ENCODE assay signal across 9 cellular contexts in genomic region chr1:26021647-26022403, GRCh38. TPM values are rescaled to one million over a fixed set of nuclear protein-coding genes. Genes with fewer than 3 reads are reported as not detected.
DNase-seq lines count a peak whose midpoint lies in the region; ATAC-seq and TF ChIP-seq lines count a peak whose summit lies in the region.
"Had no signal": no experiment of that assay in that cellular context is flagged by ENCODE, and none has a peak within 500 bp of the region (broad histone marks: within the 10 kb centered on the region; RNA-seq: fewer than 3 reads in every experiment).

Gene EXTL1 (plus strand): TSS chr1:26021775. CDS start chr1:26022647, 872 bp downstream.

- no peak for TF ChIP-seq CTCF in PC-9 (conservative IDR thresholded peaks at IDR 0.05)

- no peak within 1 kb of the TSS for H3K27ac Mint-ChIP-seq in activated CD8-positive, alpha-beta memory T cell treated with anti-CD3 and anti-CD28 coated beads, Interleukin-2, amount 10 ng/mL, durations not matched to agents 7 days and 5 days

- H3K4me2 ChIP-seq in PC-9, result no peak within 1 kb of the TSS

- no peak for ATAC-seq in HG03095 (IDR thresholded peaks at IDR 0.05; ENCODE audit: unreplicated experiment)
- ATAC-seq in activated CD8-positive, alpha-beta memory T cell treated with anti-CD3 and anti-CD28 coated beads, Interleukin-2, amount 10 ng/mL, durations not matched to agents 7 days and 5 days, result no peak

- H3F3A ChIP-seq in PC-9 (ENCODE audit: insufficient read depth, low read depth), result no peaks in the 10 kb centered on the region

- H3K36me3 Mint-ChIP-seq in activated CD8-positive, alpha-beta memory T cell treated with anti-CD3 and anti-CD28 coated beads, Interleukin-2, amount 10 ng/mL, durations not matched to agents 7 days and 5 days, result no peaks in the 10 kb centered on the region

- no peaks in the 10 kb centered on the region for H4K20me1 ChIP-seq in PC-9 (ENCODE audit: insufficient read depth)

- H3K27me3 ChIP-seq in PC-9 (ENCODE audit: insufficient read depth, low read depth), result no peaks in the 10 kb centered on the region

- H3K4me1 Mint-ChIP-seq in activated CD8-positive, alpha-beta memory T cell treated with anti-CD3 and anti-CD28 coated beads, Interleukin-2, amount 10 ng/mL, durations not matched to agents 7 days and 5 days, result peaks cover 10% of the 10 kb centered on the region

- peak within 1 kb of the TSS; percentile 39 for H3K4me3 ChIP-seq in skeletal muscle cell (ENCODE audit: low read depth, low read length)
- H3K4me3 ChIP-seq in PC-9, result no peak within 1 kb of the TSS

- peaks cover 9% of the 10 kb centered on the region; the same call in 1 of the 2 replicates for H3K4me1 ChIP-seq in PC-9 (replicated peaks; ENCODE audit: insufficient read depth)

- no peaks in the 10 kb centered on the region for H3K9me3 ChIP-seq in PC-9 (ENCODE audit: insufficient read depth, low read depth)
- H3K9me3 ChIP-seq: neutrophil had no signal

- no peaks in the 10 kb centered on the region for H3K9me3 Mint-ChIP-seq in activated CD8-positive, alpha-beta memory T cell treated with anti-CD3 and anti-CD28 coated beads, Interleukin-2, amount 10 ng/mL, durations not matched to agents 7 days and 5 days (ENCODE audit: low read depth)

- H2AFZ ChIP-seq in PC-9, result no peak within 1 kb of the TSS

- peaks cover 3% of the 10 kb centered on the region for H3K27me3 Mint-ChIP-seq in activated CD8-positive, alpha-beta memory T cell treated with anti-CD3 and anti-CD28 coated beads, Interleukin-2, amount 10 ng/mL, durations not matched to agents 7 days and 5 days

- POLR2A ChIA-PET in HEK293T (lab: Yijun Ruan, JAX), result interaction anchor here (0.8 kb wide), 1 partner anchor 89 kb away, joined by 3 read pairs; no protein-coding TSS in a partner anchor
- POLR2A ChIA-PET in PC-9 (lab: Charles Lee; ENCODE audit: unreplicated experiment), result interaction anchor here (0.6 kb wide), 1 partner anchor 1050 kb away, joined by 7 read pairs; no protein-coding TSS in a partner anchor

- H3K79me2 ChIP-seq in PC-9 (ENCODE audit: low read depth), result no peaks in the 10 kb centered on the region

- intact Hi-C loops in PC-9 (cut with micrococcal nuclease; ENCODE audit: unreplicated experiment), result no loop called here

- CTCF ChIA-PET in HEK293T (lab: Yijun Ruan, JAX), result interaction anchor here (0.7 to 0.9 kb wide), 3 partner anchors 13 to 211 kb away, joined by 3 to 4 read pairs (median 3); no protein-coding TSS in a partner anchor
- CTCF ChIA-PET in PC-9 (lab: Charles Lee), result no interaction called here
- CTCF ChIA-PET in activated CD8-positive, alpha-beta memory T cell treated with anti-CD3 and anti-CD28 coated beads, Interleukin-2, amount 10 ng/mL, durations not matched to agents 7 days and 5 days (lab: Charles Lee), result interaction anchor here (0.7 to 1.3 kb wide), 3 partner anchors 12 to 908 kb away, joined by 4 to 5 read pairs (median 4); partner anchors contain the start of gene PAFAH2

- no peaks in the 10 kb centered on the region for H3K9me2 ChIP-seq in PC-9 (ENCODE audit: insufficient read depth)

- DNase-seq in HEK293T (ENCODE audit: extremely low spot score), result peak; percentile 55
- peak in 37 of 56 donors; percentile 13 to 82 (median 52) for DNase-seq in amygdala (lab: John Stamatoyannopoulos, UW)
- DNase-seq in hypothalamus (lab: John Stamatoyannopoulos, UW), result peak in 32 of 51 donors; percentile 17 to 70 (median 40)
- no peak for DNase-seq in skeletal muscle cell (ENCODE audit: low read depth)
- no peak for DNase-seq in PC-9
- DNase-seq in activated CD8-positive, alpha-beta memory T cell treated with anti-CD3 and anti-CD28 coated beads, Interleukin-2, amount 10 ng/mL, durations not matched to agents 7 days and 5 days, result no peak
- DNase-seq in SW480 (ENCODE audit: low spot score), result no peak

- no peak within 1 kb of the TSS for H3K27ac ChIP-seq in PC-9
- H3K27ac ChIP-seq: neutrophil had no signal

- H3K4me3 Mint-ChIP-seq in activated CD8-positive, alpha-beta memory T cell treated with anti-CD3 and anti-CD28 coated beads, Interleukin-2, amount 10 ng/mL, durations not matched to agents 7 days and 5 days, result no peak within 1 kb of the TSS

- H3K36me3 ChIP-seq in PC-9 (ENCODE audit: low read depth), result no peaks in the 10 kb centered on the region
- H3K36me3 ChIP-seq: neutrophil had no signal

- BruUV-seq in PC-9 (replicated peaks; lab: Mats Ljungman, UMichigan), result no TSS peak

TF ChIP-seq in HEK293T, 16 proteins besides CTCF, POLR2A, EP300 and RAD21:
- no peak for TF ChIP-seq NFRKB (IDR thresholded peaks at IDR 0.05)
- TF ChIP-seq TARDBP (IDR thresholded peaks at IDR 0.05), result no peak
- no peak for TF ChIP-seq ELF4 (IDR thresholded peaks at IDR 0.05)
- no peak for TF ChIP-seq FOXM1 (IDR thresholded peaks at IDR 0.05; ENCODE audit: borderline replicate concordance)
- no peak for TF ChIP-seq PKNOX1 (IDR thresholded peaks at IDR 0.05)
- no peak for TF ChIP-seq ZNF384 (IDR thresholded peaks at IDR 0.05)
- TF ChIP-seq FOXK2 (IDR thresholded peaks at IDR 0.05), result no peak
- TF ChIP-seq ARNT (IDR thresholded peaks at IDR 0.05), result no peak
- no peak for TF ChIP-seq L3MBTL2 (conservative IDR thresholded peaks at IDR 0.05)
- TF ChIP-seq SP1 (IDR thresholded peaks at IDR 0.05), result no peak
- no peak for TF ChIP-seq HDGF (IDR thresholded peaks at IDR 0.05; ENCODE audit: borderline replicate concordance)
- TF ChIP-seq LEF1 (IDR thresholded peaks at IDR 0.05; ENCODE audit: borderline replicate concordance), result no peak
- TF ChIP-seq FOXA1 (IDR thresholded peaks at IDR 0.05), result no peak
- TF ChIP-seq SUZ12 (IDR thresholded peaks at IDR 0.05), result no peak
- no peak for TF ChIP-seq CTBP1 (IDR thresholded peaks at IDR 0.05; ENCODE audit: borderline replicate concordance)

RNA-seq across cellular contexts. Expression of gene EXTL1, which starts in this region (rescaled TPM):
- total RNA-seq in PC-9 (2021), result 0.13 and 0.63 TPM in 2 replicates
- total RNA-seq in activated CD8-positive, alpha-beta memory T cell treated with anti-CD3 and anti-CD28 coated beads, Interleukin-2, amount 10 ng/mL, durations not matched to agents 7 days and 5 days, result not detected

Comparison
In these comparisons a context has a peak if more than half of its experiments do, and no peak if none do; other contexts are left out.
1. DNase-seq: peak in HEK293T (single experiment), amygdala (37 of 56) and hypothalamus (32 of 51); none in skeletal muscle cell (single experiment), PC-9 (0 of 2), activated CD8-positive, alpha-beta memory T cell treated with anti-CD3 and anti-CD28 coated beads, Interleukin-2, amount 10 ng/mL, durations not matched to agents 7 days and 5 days (single experiment) and SW480 (single experiment).